In genomic region chr22:35861451-35861850, GRCh38 we compare ENCODE assay signal across 25 cellular contexts.
"Had no signal": no experiment of that assay in that cellular context is flagged by ENCODE, and none has a peak within 500 bp of the region (broad histone marks: within the 10 kb centered on the region; RNA-seq: fewer than 3 reads in every experiment).

No MANE protein-coding gene starts in this region.

- ATAC-seq: activated CD4-positive, alpha-beta T cell treated with anti-CD3 and anti-CD28 coated beads for 36 hours; activated T-helper 17 cell treated with anti-CD3 and anti-CD28 coated beads, Interleukin-2, amount 50 U/mL, for 72 hours; Right ventricle myocardium inferior had no signal

- H3K4me3 ChIP-seq: cardiac muscle cell, PC-9, SK-N-MC had no signal

- DNase-seq: activated CD4-positive, alpha-beta memory T cell treated with anti-CD3 and anti-CD28 coated beads, Interleukin-2, amount 10 ng/mL, durations not matched to agents 7 days and 5 days; activated CD4-positive, alpha-beta T cell treated with anti-CD3 and anti-CD28 coated beads for 36 hours; activated CD4-positive, alpha-beta T cell treated with anti-CD3 and anti-CD28 coated beads, Interleukin-2, amount 50 U/mL, for 1 hour; activated gamma-delta T cell; activated naive CD4-positive, alpha-beta T cell treated with anti-CD3 and anti-CD28 coated beads for 36 hours; activated T-cell treated with anti-CD3 and anti-CD28 coated beads for 4 hours; activated T-cell treated with anti-CD3 and anti-CD28 coated beads, Interleukin-2, amount 50 U/mL, for 48 hours; brain microvascular endothelial cell; KG1; MV-4-11; NCI-H1105; NCI-H1436; NCI-H187 treated with DMSO at 0.1 percent for 48 hours; NCI-H2171; NCI-H226; NCI-H526; NCI-H774; NK-92 treated with Interleukin-12 subunit alpha and Interleukin-12 subunit beta, amount 100 ng/mL, for 24 hours; PC-9; T-helper 1 cell; WERI-Rb-1 had no signal

- H3K36me3 ChIP-seq: brain microvascular endothelial cell, cardiac muscle cell, WERI-Rb-1 had no signal

- H3K27ac ChIP-seq: brain microvascular endothelial cell, PC-9, SK-N-MC, WERI-Rb-1 had no signal

- H2AFZ ChIP-seq: PC-9 had no signal

- H3K4me2 ChIP-seq: PC-9 had no signal

- H3K27me3 ChIP-seq: brain microvascular endothelial cell, cardiac muscle cell had no signal
